In genomic region chr18:49491857-49492693, GRCh38 we compare ENCODE assay signal across 1 cellular context.
TF ChIP-seq lines count a peak whose summit lies in the region.

Gene RPL17 (minus strand): TSS chr18:49492465.

TF ChIP-seq in HepG2, 621 proteins besides CTCF, POLR2A, EP300 and RAD21 (continued from another document and continues in another):
- TF ChIP-seq CBX1 (IDR thresholded peaks at IDR 0.05; ENCODE audit: low read depth), result peak; percentile 86
- TF ChIP-seq PPARG (CRISPR knock-in tag; conservative IDR thresholded peaks at IDR 0.05), result 0 out of 2 replicates have a peak, but pooled peaks have one; percentile 52
- TF ChIP-seq KIAA2018 (CRISPR knock-in tag; IDR thresholded peaks at IDR 0.05; ENCODE audit: borderline replicate concordance), result no peak
- no peak for TF ChIP-seq CBX2 (IDR thresholded peaks at IDR 0.05; ENCODE audit: low read depth, low read length)
- no peak for TF ChIP-seq CBX2 (CRISPR knock-in tag; IDR thresholded peaks at IDR 0.05; ENCODE audit: low read depth)
- TF ChIP-seq TBX3 (IDR thresholded peaks at IDR 0.05; ENCODE audit: borderline replicate concordance), result peak; percentile 37; the same call in 1 of the 2 replicates
- 0 out of 2 replicates have a peak, but pooled peaks have one; percentile 24 for TF ChIP-seq FOXK1 (CRISPR knock-in tag; IDR thresholded peaks at IDR 0.05; ENCODE audit: borderline replicate concordance, low read depth)
- TF ChIP-seq, protein P1, sequence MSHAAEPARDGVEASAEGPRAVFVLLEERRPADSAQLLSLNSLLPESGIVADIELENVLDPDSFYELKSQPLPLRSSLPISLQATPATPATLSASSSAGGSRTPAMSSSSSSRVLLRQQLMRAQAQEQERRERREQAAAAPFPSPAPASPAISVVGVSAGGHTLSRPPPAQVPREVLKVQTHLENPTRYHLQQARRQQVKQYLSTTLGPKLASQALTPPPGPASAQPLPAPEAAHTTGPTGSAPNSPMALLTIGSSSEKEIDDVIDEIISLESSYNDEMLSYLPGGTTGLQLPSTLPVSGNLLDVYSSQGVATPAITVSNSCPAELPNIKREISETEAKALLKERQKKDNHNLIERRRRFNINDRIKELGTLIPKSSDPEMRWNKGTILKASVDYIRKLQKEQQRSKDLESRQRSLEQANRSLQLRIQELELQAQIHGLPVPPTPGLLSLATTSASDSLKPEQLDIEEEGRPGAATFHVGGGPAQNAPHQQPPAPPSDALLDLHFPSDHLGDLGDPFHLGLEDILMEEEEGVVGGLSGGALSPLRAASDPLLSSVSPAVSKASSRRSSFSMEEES (CRISPR knock-in tag; IDR thresholded peaks at IDR 0.05), result peak; percentile 53; the same call in 1 of the 2 replicates
- peak; percentile 88 for TF ChIP-seq SAP130 (CRISPR knock-in tag; IDR thresholded peaks at IDR 0.05; ENCODE audit: low read depth)
- peak; percentile 97 for TF ChIP-seq ELF1 (CRISPR knock-in tag; IDR thresholded peaks at IDR 0.05)
- 0 out of 2 replicates have a peak, but pooled peaks have one; percentile 58 for TF ChIP-seq ZNF792 (CRISPR knock-in tag; IDR thresholded peaks at IDR 0.05)
- TF ChIP-seq, protein P2, sequence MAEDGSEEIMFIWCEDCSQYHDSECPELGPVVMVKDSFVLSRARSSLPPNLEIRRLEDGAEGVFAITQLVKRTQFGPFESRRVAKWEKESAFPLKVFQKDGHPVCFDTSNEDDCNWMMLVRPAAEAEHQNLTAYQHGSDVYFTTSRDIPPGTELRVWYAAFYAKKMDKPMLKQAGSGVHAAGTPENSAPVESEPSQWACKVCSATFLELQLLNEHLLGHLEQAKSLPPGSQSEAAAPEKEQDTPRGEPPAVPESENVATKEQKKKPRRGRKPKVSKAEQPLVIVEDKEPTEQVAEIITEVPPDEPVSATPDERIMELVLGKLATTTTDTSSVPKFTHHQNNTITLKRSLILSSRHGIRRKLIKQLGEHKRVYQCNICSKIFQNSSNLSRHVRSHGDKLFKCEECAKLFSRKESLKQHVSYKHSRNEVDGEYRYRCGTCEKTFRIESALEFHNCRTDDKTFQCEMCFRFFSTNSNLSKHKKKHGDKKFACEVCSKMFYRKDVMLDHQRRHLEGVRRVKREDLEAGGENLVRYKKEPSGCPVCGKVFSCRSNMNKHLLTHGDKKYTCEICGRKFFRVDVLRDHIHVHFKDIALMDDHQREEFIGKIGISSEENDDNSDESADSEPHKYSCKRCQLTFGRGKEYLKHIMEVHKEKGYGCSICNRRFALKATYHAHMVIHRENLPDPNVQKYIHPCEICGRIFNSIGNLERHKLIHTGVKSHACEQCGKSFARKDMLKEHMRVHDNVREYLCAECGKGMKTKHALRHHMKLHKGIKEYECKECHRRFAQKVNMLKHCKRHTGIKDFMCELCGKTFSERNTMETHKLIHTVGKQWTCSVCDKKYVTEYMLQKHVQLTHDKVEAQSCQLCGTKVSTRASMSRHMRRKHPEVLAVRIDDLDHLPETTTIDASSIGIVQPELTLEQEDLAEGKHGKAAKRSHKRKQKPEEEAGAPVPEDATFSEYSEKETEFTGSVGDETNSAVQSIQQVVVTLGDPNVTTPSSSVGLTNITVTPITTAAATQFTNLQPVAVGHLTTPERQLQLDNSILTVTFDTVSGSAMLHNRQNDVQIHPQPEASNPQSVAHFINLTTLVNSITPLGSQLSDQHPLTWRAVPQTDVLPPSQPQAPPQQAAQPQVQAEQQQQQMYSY (CRISPR knock-in tag; IDR thresholded peaks at IDR 0.05), result 0 out of 2 replicates have a peak, but pooled peaks have one; percentile 29
- TF ChIP-seq ETV6 (CRISPR knock-in tag; conservative IDR thresholded peaks at IDR 0.05), result 0 out of 2 replicates have a peak, but pooled peaks have one; percentile 17
- TF ChIP-seq ZNF205 (CRISPR knock-in tag; IDR thresholded peaks at IDR 0.05), result no peak
- TF ChIP-seq ZNF280B (CRISPR knock-in tag; IDR thresholded peaks at IDR 0.05; ENCODE audit: borderline replicate concordance), result no peak
- TF ChIP-seq PHF21A (CRISPR knock-in tag; IDR thresholded peaks at IDR 0.05), result peak; percentile 54; the same call in 1 of the 2 replicates
- TF ChIP-seq ZNF33A (CRISPR knock-in tag; IDR thresholded peaks at IDR 0.05; ENCODE audit: borderline replicate concordance), result peak; percentile 40; the same call in 1 of the 2 replicates
- TF ChIP-seq NPAS2 (CRISPR knock-in tag; IDR thresholded peaks at IDR 0.05; ENCODE audit: borderline replicate concordance), result no peak
- peak; percentile 91 for TF ChIP-seq ZNF891 (CRISPR knock-in tag; IDR thresholded peaks at IDR 0.05)
- TF ChIP-seq ZNF652 (CRISPR knock-in tag; IDR thresholded peaks at IDR 0.05; ENCODE audit: borderline replicate concordance, low read depth), result no peak
- TF ChIP-seq CEBPZ (IDR thresholded peaks at IDR 0.05; ENCODE audit: low read length), result no peak
- no peak for TF ChIP-seq CEBPB (IDR thresholded peaks at IDR 0.05; ENCODE audit: borderline replicate concordance, low read depth, low read length)
- no peak for TF ChIP-seq FOXO1 (CRISPR knock-in tag; IDR thresholded peaks at IDR 0.05)
- peak; percentile 100 for TF ChIP-seq YEATS2 (CRISPR knock-in tag; IDR thresholded peaks at IDR 0.05; ENCODE audit: borderline replicate concordance)
- no peak for TF ChIP-seq ZNF251 (CRISPR knock-in tag; IDR thresholded peaks at IDR 0.05)
- 0 out of 2 replicates have a peak, but pooled peaks have one; percentile 20 for TF ChIP-seq ZMYM3 (CRISPR knock-in tag; IDR thresholded peaks at IDR 0.05)
- no peak for TF ChIP-seq ZNF329 (CRISPR knock-in tag; IDR thresholded peaks at IDR 0.05; ENCODE audit: low read depth)
- 0 out of 2 replicates have a peak, but pooled peaks have one; percentile 41 for TF ChIP-seq ZNF616 (CRISPR knock-in tag; IDR thresholded peaks at IDR 0.05; ENCODE audit: low read depth)
- peak; percentile 81 for TF ChIP-seq ZNF574 (CRISPR knock-in tag; IDR thresholded peaks at IDR 0.05)
- no peak for TF ChIP-seq FLYWCH1 (CRISPR knock-in tag; IDR thresholded peaks at IDR 0.05)
- TF ChIP-seq, protein P3, sequence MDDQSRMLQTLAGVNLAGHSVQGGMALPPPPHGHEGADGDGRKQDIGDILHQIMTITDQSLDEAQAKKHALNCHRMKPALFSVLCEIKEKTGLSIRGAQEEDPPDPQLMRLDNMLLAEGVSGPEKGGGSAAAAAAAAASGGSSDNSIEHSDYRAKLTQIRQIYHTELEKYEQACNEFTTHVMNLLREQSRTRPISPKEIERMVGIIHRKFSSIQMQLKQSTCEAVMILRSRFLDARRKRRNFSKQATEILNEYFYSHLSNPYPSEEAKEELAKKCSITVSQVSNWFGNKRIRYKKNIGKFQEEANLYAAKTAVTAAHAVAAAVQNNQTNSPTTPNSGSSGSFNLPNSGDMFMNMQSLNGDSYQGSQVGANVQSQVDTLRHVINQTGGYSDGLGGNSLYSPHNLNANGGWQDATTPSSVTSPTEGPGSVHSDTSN (CRISPR knock-in tag; IDR thresholded peaks at IDR 0.05; ENCODE audit: borderline replicate concordance), result no peak
- TF ChIP-seq SMAD9 (CRISPR knock-in tag; IDR thresholded peaks at IDR 0.05), result no peak; the same call in 1 of the 2 replicates
- no peak for TF ChIP-seq SNAPC5 (CRISPR knock-in tag; IDR thresholded peaks at IDR 0.05; ENCODE audit: borderline replicate concordance)
- TF ChIP-seq ZIK1 (CRISPR knock-in tag; IDR thresholded peaks at IDR 0.05; ENCODE audit: borderline replicate concordance, low read depth), result no peak
- TF ChIP-seq ADNP (CRISPR knock-in tag; IDR thresholded peaks at IDR 0.05), result no peak
- TF ChIP-seq FOXM1 (CRISPR knock-in tag; IDR thresholded peaks at IDR 0.05), result no peak
